9 cellular contexts compared by ENCODE assay signal in the genomic region with DNA sequence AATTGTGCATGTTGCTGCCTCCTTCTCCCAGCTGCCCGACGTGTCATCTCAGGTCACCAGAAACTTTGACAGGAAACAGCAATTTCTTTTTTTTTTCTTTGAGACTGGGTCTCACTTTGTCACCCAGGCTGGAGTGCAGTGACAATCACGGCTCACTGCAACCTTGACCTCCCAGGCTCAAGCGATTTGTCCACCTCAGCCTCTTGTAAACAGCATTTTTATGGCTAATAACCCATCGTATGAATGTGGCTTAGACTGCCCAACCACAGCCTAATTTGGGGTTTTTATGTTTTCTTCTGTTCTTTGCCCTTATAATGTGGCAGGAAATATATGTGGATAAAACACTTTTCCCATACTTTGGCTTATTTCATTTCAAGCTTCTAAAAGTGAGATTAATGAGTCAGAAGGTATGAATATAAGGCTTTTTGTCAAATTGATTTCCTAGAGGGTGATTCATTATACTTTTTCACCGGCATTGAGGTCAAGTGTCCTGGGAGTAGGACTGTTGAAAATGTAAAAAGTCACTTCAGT. TPM values are rescaled to one million over a fixed set of nuclear protein-coding genes. Genes with fewer than 3 reads are reported as not detected.
DNase-seq lines count a peak whose midpoint lies in the region; ATAC-seq and TF ChIP-seq lines count a peak whose summit lies in the region.
"Had no signal": no experiment of that assay in that cellular context is flagged by ENCODE, and none has a peak within 500 bp of the region (broad histone marks: within the 10 kb centered on the region; RNA-seq: fewer than 3 reads in every experiment).

No MANE protein-coding gene starts in this region.

- TF ChIP-seq CTCF in prostate gland (IDR thresholded peaks at IDR 0.05): no peak

- no peaks in the 10 kb centered on the region for H3K9me3 Mint-ChIP-seq in activated naive CD8-positive, alpha-beta T cell treated with anti-CD3 and anti-CD28 coated beads for 36 hours
- no peaks in the 10 kb centered on the region for H3K9me3 Mint-ChIP-seq in naive thymus-derived CD8-positive, alpha-beta T cell

- H3K36me3 ChIP-seq in prostate gland: no peaks in the 10 kb centered on the region

- H3K27me3 ChIP-seq in prostate gland (replicated peaks; ENCODE audit: insufficient read depth): no peaks in the 10 kb centered on the region

- no peak for DNase-seq in activated naive CD8-positive, alpha-beta T cell treated with anti-CD3 and anti-CD28 coated beads for 36 hours
- peak in 4 of 10 donors; percentile 16 to 36 (median 26) for DNase-seq in naive thymus-derived CD8-positive, alpha-beta T cell
- no peak for DNase-seq in prostate gland (ENCODE audit: low spot score)
- no peak for DNase-seq in SKM-1 (lab: John Stamatoyannopoulos, UW; ENCODE audit: unreplicated experiment)

- peak overlapping the region; percentile 84 for H3K27ac Mint-ChIP-seq in activated naive CD8-positive, alpha-beta T cell treated with anti-CD3 and anti-CD28 coated beads for 36 hours
- H3K27ac Mint-ChIP-seq in naive thymus-derived CD8-positive, alpha-beta T cell: peak overlapping the region; percentile 15 to 85 (median 58)

- peaks cover 61% of the 10 kb centered on the region for H3K4me1 Mint-ChIP-seq in activated naive CD8-positive, alpha-beta T cell treated with anti-CD3 and anti-CD28 coated beads for 36 hours
- peaks cover 29 to 73% (median 67%) of the 10 kb centered on the region in 4 donors for H3K4me1 Mint-ChIP-seq in naive thymus-derived CD8-positive, alpha-beta T cell

- TF ChIP-seq POLR2A in prostate gland (IDR thresholded peaks at IDR 0.05): no peak

- peak overlapping the region; percentile 18 for H3K4me3 Mint-ChIP-seq in activated naive CD8-positive, alpha-beta T cell treated with anti-CD3 and anti-CD28 coated beads for 36 hours
- peak overlapping the region; percentile 0 to 69 (median 40) for H3K4me3 Mint-ChIP-seq in naive thymus-derived CD8-positive, alpha-beta T cell

- H3K4me3 ChIP-seq in GM08714 (ENCODE audit: low read length) (peak overlapping the region; percentile 77), prostate gland (no peak overlapping the region)
- H3K4me3 ChIP-seq: K562 had no signal

- POLR2A ChIA-PET in naive thymus-derived CD8-positive, alpha-beta T cell (lab: Charles Lee): interaction anchor here (0.9 kb wide), 1 partner anchor 35 kb away, joined by 4 read pairs; no protein-coding TSS in a partner anchor

- no peaks in the 10 kb centered on the region for H3K4me1 ChIP-seq in prostate gland (replicated peaks)

- no peaks in the 10 kb centered on the region for H3K27me3 Mint-ChIP-seq in activated naive CD8-positive, alpha-beta T cell treated with anti-CD3 and anti-CD28 coated beads for 36 hours
- H3K27me3 Mint-ChIP-seq in naive thymus-derived CD8-positive, alpha-beta T cell: no peaks in the 10 kb centered on the region

- ATAC-seq in HG02938 (IDR thresholded peaks at IDR 0.05; ENCODE audit: unreplicated experiment) (peak; percentile 46), GM21360 (IDR thresholded peaks at IDR 0.05; ENCODE audit: unreplicated experiment) (no peak), GM18870 (IDR thresholded peaks at IDR 0.05; ENCODE audit: unreplicated experiment) (no peak)
- ATAC-seq in naive thymus-derived CD8-positive, alpha-beta T cell: peak; percentile 37 to 51
- ATAC-seq: K562 had no signal

- H3K9me3 ChIP-seq in prostate gland: no peaks in the 10 kb centered on the region

- intact Hi-C loops in prostate gland (cut with DNase I): no loop called here

- peaks cover 39% of the 10 kb centered on the region for H3K36me3 Mint-ChIP-seq in activated naive CD8-positive, alpha-beta T cell treated with anti-CD3 and anti-CD28 coated beads for 36 hours
- peaks cover 5 to 42% (median 15%) of the 10 kb centered on the region in 3 donors for H3K36me3 Mint-ChIP-seq in naive thymus-derived CD8-positive, alpha-beta T cell

- WGBS in prostate gland: 47% methylated on average over 6 of the region's 6 CpGs

- H3K27ac ChIP-seq in prostate gland: no peak overlapping the region

RNA-seq across cellular contexts. Expression of a gene that starts 31.0 kb away (rescaled TPM):
- total RNA-seq in activated naive CD8-positive, alpha-beta T cell treated with anti-CD3 and anti-CD28 coated beads for 36 hours: not detected
- not detected for total RNA-seq in naive thymus-derived CD8-positive, alpha-beta T cell
- under 1 TPM; 0.06 to 0.25 (median 0.09) TPM for polyA plus RNA-seq in naive thymus-derived CD8-positive, alpha-beta T cell
- not detected for total RNA-seq in prostate gland

Comparison
In these comparisons a context has a peak if more than half of its experiments do, and no peak if none do; other contexts are left out.
1. ATAC-seq: peak in HG02938 (single experiment) and naive thymus-derived CD8-positive, alpha-beta T cell (2 of 2); none in GM21360 (single experiment) and GM18870 (single experiment).